ENCODE assay signal across 8 cellular contexts in genomic region chrX:107000013-107000515, GRCh38.
DNase-seq lines count a peak whose midpoint lies in the region; ATAC-seq lines count a peak whose summit lies in the region.

TSS of gene MORC4 (minus strand) at chrX:107000212. CDS start at chrX:106999969, 243 bp downstream.

- DNase-seq in AG08396 (ENCODE audit: low spot score) (peak; percentile 58), NCI-H82 treated with DMSO at 0.1 percent for 48 hours (lab: John Stamatoyannopoulos, UW; ENCODE audit: unreplicated experiment) (peak; percentile 69), activated T-cell treated with anti-CD3 and anti-CD28 coated beads for 48 hours (ENCODE audit: low read depth) (peak; percentile 50), epithelial cell of prostate (ENCODE audit: low read depth, low spot score) (peak; percentile 54), midbrain (lab: John Stamatoyannopoulos, UW) (peak; percentile 64)
- DNase-seq in stimulated activated CD8-positive, alpha-beta memory T cell treated with anti-CD3 and anti-CD28 coated beads, Interleukin-15, amount 100 ng/mL, for 4 hours (ENCODE audit: low read depth in 2 of 2): peak; percentile 24 to 30

- ATAC-seq in GM19324 (IDR thresholded peaks at IDR 0.05; ENCODE audit: low FRiP score, unreplicated experiment) (peak; percentile 70), HG03520 (IDR thresholded peaks at IDR 0.05; ENCODE audit: unreplicated experiment) (peak; percentile 70)

- peak within 1 kb of the TSS; percentile 58 for H3K27ac ChIP-seq in epithelial cell of prostate

Comparison
In these comparisons a context has a peak if more than half of its experiments do, and no peak if none do; other contexts are left out.
1. Peak in every context shown above with its lines: DNase-seq, ATAC-seq and H3K27ac ChIP-seq.